23 cellular contexts compared by ENCODE assay signal in the genomic region with DNA sequence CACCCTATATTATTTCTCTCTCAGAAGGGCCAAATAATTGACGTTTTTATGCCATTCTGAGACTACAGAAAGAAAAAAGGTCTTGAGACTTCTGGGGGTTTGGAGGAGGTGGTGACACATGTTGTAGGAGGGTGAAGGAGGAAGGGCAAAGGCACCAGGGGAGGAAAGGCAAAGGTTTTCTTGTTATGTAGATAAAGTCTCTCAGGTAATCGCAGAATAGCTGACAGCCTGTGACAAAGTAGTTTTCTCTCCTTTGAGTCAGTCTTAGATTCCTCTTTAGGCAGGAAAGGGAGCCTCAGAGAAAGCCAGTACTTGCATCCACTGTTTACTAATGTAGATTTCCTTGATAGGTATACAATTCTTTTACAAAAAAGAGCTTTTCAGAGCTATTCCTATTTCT. TPM values are rescaled to one million over a fixed set of nuclear protein-coding genes. Genes with fewer than 3 reads are reported as not detected.
DNase-seq lines count a peak whose midpoint lies in the region; ATAC-seq, FAIRE-seq and TF ChIP-seq lines count a peak whose summit lies in the region.
"Had no signal": no experiment of that assay in that cellular context is flagged by ENCODE, and none has a peak within 500 bp of the region (broad histone marks: within the 10 kb centered on the region; RNA-seq: fewer than 3 reads in every experiment).

No MANE protein-coding gene starts in this region.

- H3K79me2 ChIP-seq in H1 (ENCODE audit: control insufficient read depth in 1 of 2, insufficient read depth in 2 of 2, low read length in 2 of 2): 0 out of 4 replicates have a peak, but pooled peaks cover 0 to 3% of the 10 kb centered on the region in 2 experiments

- H3K79me1 ChIP-seq in H1 (ENCODE audit: low read depth, low read length): no peaks in the 10 kb centered on the region; the same call in 1 of the 2 replicates
- H3K79me1 ChIP-seq in neuronal stem cell (ENCODE audit: low read depth, low read length): peaks cover 2% of the 10 kb centered on the region

- H3K23me2 ChIP-seq in H1 (ENCODE audit: low read depth, low read length): peaks cover 10% of the 10 kb centered on the region

- no peak overlapping the region for H3K4ac ChIP-seq in H1 (replicated peaks; ENCODE audit: insufficient read length, low read depth, low read length)
- H3K4ac ChIP-seq in neuronal stem cell (ENCODE audit: low read length): no peak overlapping the region

- peak overlapping the region; percentile 78 for H3K27ac Mint-ChIP-seq in activated CD8-positive, alpha-beta T cell treated with anti-CD3 and anti-CD28 coated beads, Interleukin-2, amount 10 ng/mL, durations not matched to agents 7 days and 5 days
- H3K27ac Mint-ChIP-seq in activated CD8-positive, alpha-beta T cell treated with anti-CD3 and anti-CD28 coated beads for 36 hours: no peak overlapping the region
- H3K27ac Mint-ChIP-seq in type B pancreatic cell: no peak overlapping the region
- H3K27ac Mint-ChIP-seq: CD8-positive, alpha-beta T cell; stimulated activated naive CD8-positive, alpha-beta T cell treated with anti-CD3 and anti-CD28 coated beads, Interleukin-15, Interleukin-2, amounts not matched to agents 100 ng/mL and 50 ng/mL, for 24 hours had no signal

- no peak overlapping the region for H3K56ac ChIP-seq in H1 (replicated peaks; ENCODE audit: insufficient read length, low read depth, low read length)

- peaks cover 7 to 14% (median 8%) of the 10 kb centered on the region in 4 experiments; a peak in 6 of 7 replicates for H3K4me1 ChIP-seq in H1 (replicated peaks in 1 of 4; ENCODE audit: control insufficient read depth in 3 of 4, insufficient read depth in 4 of 4, low read length in 3 of 4)
- H3K4me1 ChIP-seq in neuronal stem cell (ENCODE audit: control insufficient read depth in 2 of 2, insufficient read depth in 1 of 2, low read depth in 1 of 2, low read length in 2 of 2): peaks cover 4 to 6% of the 10 kb centered on the region in 2 donors

- CTCF ChIA-PET in activated CD8-positive, alpha-beta T cell treated with anti-CD3 and anti-CD28 coated beads, Interleukin-2, amount 10 ng/mL, durations not matched to agents 7 days and 5 days (lab: Charles Lee): interaction anchor here (2.7 to 3.5 kb wide), 2 partner anchors 16 to 21 kb away, joined by 19 to 46 read pairs; a partner anchor contains a TSS
- CTCF ChIA-PET in activated CD8-positive, alpha-beta T cell treated with anti-CD3 and anti-CD28 coated beads for 36 hours (lab: Charles Lee): interaction anchor here (0.8 to 1.6 kb wide), 2 partner anchors 15 to 16 kb away, joined by 3 to 7 read pairs; a partner anchor contains a TSS
- CTCF ChIA-PET in H1 (lab: Charles Lee; ENCODE audit: partially characterized antibody): interaction anchor here (0.7 to 2.4 kb wide), 4 partner anchors 18 to 92 kb away, joined by 3 to 10 read pairs (median 4); a partner anchor contains a TSS

- H3K27me3 ChIP-seq in H1 (replicated peaks in 1 of 4; ENCODE audit: control insufficient read depth in 3 of 4, extremely low read depth in 1 of 4, insufficient read depth in 3 of 4, low read length in 3 of 4) (no peaks in the 10 kb centered on the region), neuronal stem cell (ENCODE audit: control insufficient read depth in 3 of 3, insufficient read depth in 3 of 3, low read depth in 1 of 3, low read length in 3 of 3) (no peaks in the 10 kb centered on the region)

- H3K27me3 Mint-ChIP-seq in activated CD8-positive, alpha-beta T cell treated with anti-CD3 and anti-CD28 coated beads, Interleukin-2, amount 10 ng/mL, durations not matched to agents 7 days and 5 days (ENCODE audit: low read depth): no peaks in the 10 kb centered on the region
- no peaks in the 10 kb centered on the region for H3K27me3 Mint-ChIP-seq in activated CD8-positive, alpha-beta T cell treated with anti-CD3 and anti-CD28 coated beads for 36 hours
- no peaks in the 10 kb centered on the region for H3K27me3 Mint-ChIP-seq in type B pancreatic cell
- H3K27me3 Mint-ChIP-seq: stimulated activated naive CD8-positive, alpha-beta T cell treated with anti-CD3 and anti-CD28 coated beads, Interleukin-15, Interleukin-2, amounts not matched to agents 100 ng/mL and 50 ng/mL, for 24 hours had no signal

- no peak for TF ChIP-seq RAD21 in H1 (IDR thresholded peaks at IDR 0.05 in 1 of 2, conservative IDR thresholded peaks at IDR 0.05 in 1 of 2; ENCODE audit: low read depth in 2 of 2, low read length in 2 of 2)

- H3K9me3 Mint-ChIP-seq in activated CD8-positive, alpha-beta T cell treated with anti-CD3 and anti-CD28 coated beads, Interleukin-2, amount 10 ng/mL, durations not matched to agents 7 days and 5 days (ENCODE audit: insufficient read depth): no peaks in the 10 kb centered on the region
- no peaks in the 10 kb centered on the region for H3K9me3 Mint-ChIP-seq in activated CD8-positive, alpha-beta T cell treated with anti-CD3 and anti-CD28 coated beads for 36 hours
- H3K9me3 Mint-ChIP-seq in type B pancreatic cell: no peaks in the 10 kb centered on the region
- H3K9me3 Mint-ChIP-seq: immature natural killer cell; stimulated activated naive CD8-positive, alpha-beta T cell treated with anti-CD3 and anti-CD28 coated beads, Interleukin-15, Interleukin-2, amounts not matched to agents 100 ng/mL and 50 ng/mL, for 24 hours had no signal

- H3K23ac ChIP-seq in H1 (ENCODE audit: insufficient read length): no peak overlapping the region
- H3K23ac ChIP-seq in neuronal stem cell (ENCODE audit: low read depth, low read length, poor library complexity): no peak overlapping the region

- H2BK5ac ChIP-seq in H1 (ENCODE audit: low read depth, low read length) (peak overlapping the region; percentile 68; the same call in 1 of the 2 replicates), neuronal stem cell (ENCODE audit: low read length) (no peak overlapping the region)

- H3K4me3 ChIP-seq in H1 (ENCODE audit: extremely low read depth in 1 of 4, insufficient read depth in 2 of 4, low read depth in 3 of 4, low read length in 4 of 4): peak overlapping the region in 2 of 4 experiments; percentile 1 to 98; a peak in 2 of 8 replicates
- H3K4me3 ChIP-seq in neuronal stem cell (ENCODE audit: low read length in 2 of 2): no peak overlapping the region
- H3K4me3 ChIP-seq: esophagus muscularis mucosa, transverse colon had no signal

- no peak overlapping the region for H3K18ac ChIP-seq in H1 (ENCODE audit: extremely low read depth, low read length)
- H3K18ac ChIP-seq in neuronal stem cell (ENCODE audit: low read length): no peak overlapping the region

- WGBS in H1 (ENCODE audit: extremely low coverage in 1 of 2, insufficient coverage in 1 of 2, insufficient read length in 1 of 2, insufficient replicate concordance in 2 of 2, low coverage in 1 of 2, low lambda C conversion rate in 2 of 2, missing lambda C conversion rate in 1 of 2), 2 experiments: 0% methylated on average over 2 of the region's 2 CpGs; no CpG with 5 or more reads in 1 of the 2 experiments
- no CpG with 5 or more reads among the region's 2 CpGs for WGBS in neuronal stem cell (ENCODE audit: extremely low coverage in 2 of 2, insufficient read length in 2 of 2, insufficient replicate concordance in 1 of 2), 2 donors

- POLR2A ChIA-PET in activated CD8-positive, alpha-beta T cell treated with anti-CD3 and anti-CD28 coated beads, Interleukin-2, amount 10 ng/mL, durations not matched to agents 7 days and 5 days (lab: Charles Lee): interaction anchor here (1.1 to 14.3 kb wide), 7 partner anchors 20 to 1654 kb away, joined by 4 to 1137 read pairs (median 51); a partner anchor contains a TSS
- POLR2A ChIA-PET in activated CD8-positive, alpha-beta T cell treated with anti-CD3 and anti-CD28 coated beads for 36 hours (lab: Charles Lee): interaction anchor here (0.6 to 6.1 kb wide), 9 partner anchors 9 to 745 kb away, joined by 3 to 281 read pairs (median 11); a partner anchor contains a TSS
- POLR2A ChIA-PET in H1 (lab: Charles Lee; ENCODE audit: partially characterized antibody): interaction anchor here (0.7 to 40.3 kb wide), 19 partner anchors 10 to 1765 kb away, joined by 3 to 3039 read pairs (median 15); a partner anchor contains a TSS

- H3K4me2 ChIP-seq in H1 (ENCODE audit: insufficient read depth in 1 of 2, low read depth in 2 of 2, low read length in 2 of 2) (peak overlapping the region; percentile 78 to 100), neuronal stem cell (ENCODE audit: insufficient read depth, low read length, poor library complexity, severe bottlenecking) (no peak overlapping the region)

- peak; percentile 78 for FAIRE-seq in H1 (lab: Jason Lieb, UNC)
- FAIRE-seq: GM18507 had no signal

- H3K9ac ChIP-seq in H1 (replicated peaks in 1 of 4; ENCODE audit: extremely low read depth in 1 of 4, low read depth in 3 of 4, low read length in 3 of 4) (no peak overlapping the region; a peak in 1 of 7 replicates), neuronal stem cell (ENCODE audit: low read depth, low read length, poor library complexity) (no peak overlapping the region)

- no peak for DNase-seq in activated CD8-positive, alpha-beta T cell treated with anti-CD3 and anti-CD28 coated beads, Interleukin-2, amount 10 ng/mL, durations not matched to agents 7 days and 5 days
- DNase-seq in activated CD8-positive, alpha-beta T cell treated with anti-CD3 and anti-CD28 coated beads for 36 hours: no peak
- DNase-seq in NAMALWA (ENCODE audit: low spot score) (peak; percentile 36), H1 (ENCODE audit: low read depth in 1 of 2, low spot score in 2 of 2) (no peak), type B pancreatic cell (ENCODE audit: extremely low spot score, unreplicated experiment) (no peak), AG08396 (ENCODE audit: low spot score) (no peak), neuronal stem cell (ENCODE audit: low spot score) (no peak)
- DNase-seq: activated gamma-delta T cell; aorta; CD8-positive, alpha-beta T cell; effector CD4-positive, alpha-beta T cell; immature natural killer cell; NCI-H1436 treated with DMSO at 0.1 percent for 48 hours; NCI-H748 treated with DMSO at 0.1 percent for 48 hours; stimulated activated CD4-positive, alpha-beta T cell treated with anti-CD3 and anti-CD28 coated beads, Interleukin-1b, Interleukin-23, amount 100 ng/mL, for 48 hours; transverse colon had no signal

- H4K8ac ChIP-seq in H1 (ENCODE audit: extremely low read depth, insufficient read depth, low read length) (no peak overlapping the region), neuronal stem cell (ENCODE audit: low read depth, low read length) (no peak overlapping the region)

- no peak overlapping the region for H2BK20ac ChIP-seq in H1 (ENCODE audit: low read length)

- H3K36me3 Mint-ChIP-seq in activated CD8-positive, alpha-beta T cell treated with anti-CD3 and anti-CD28 coated beads, Interleukin-2, amount 10 ng/mL, durations not matched to agents 7 days and 5 days (ENCODE audit: low read depth): peaks cover 14% of the 10 kb centered on the region
- H3K36me3 Mint-ChIP-seq in activated CD8-positive, alpha-beta T cell treated with anti-CD3 and anti-CD28 coated beads for 36 hours (ENCODE audit: low read depth): peaks cover 3% of the 10 kb centered on the region
- no peaks in the 10 kb centered on the region for H3K36me3 Mint-ChIP-seq in type B pancreatic cell

- no peaks in the 10 kb centered on the region for H3K9me3 ChIP-seq in H1 (ENCODE audit: insufficient read depth in 2 of 2, low read depth in 1 of 2, low read length in 1 of 2)
- H3K9me3 ChIP-seq in neuronal stem cell (replicated peaks in 1 of 2; ENCODE audit: control insufficient read depth in 2 of 2, insufficient read depth in 1 of 2, low read depth in 1 of 2, low read length in 2 of 2): no peaks in the 10 kb centered on the region
- H3K9me3 ChIP-seq: esophagus muscularis mucosa, transverse colon had no signal

- H3K36me3 ChIP-seq in H1 (ENCODE audit: control insufficient read depth in 2 of 4, insufficient read depth in 4 of 4, low read length in 3 of 4): no peaks in the 10 kb centered on the region
- H3K36me3 ChIP-seq in neuronal stem cell (replicated peaks in 1 of 2; ENCODE audit: control insufficient read depth in 2 of 2, insufficient read depth in 2 of 2, low read length in 2 of 2): no peaks in the 10 kb centered on the region
- H3K36me3 ChIP-seq: esophagus muscularis mucosa, transverse colon had no signal

- no peak for ATAC-seq in activated CD8-positive, alpha-beta T cell treated with anti-CD3 and anti-CD28 coated beads, Interleukin-2, amount 10 ng/mL, durations not matched to agents 7 days and 5 days
- no peak for ATAC-seq in activated CD8-positive, alpha-beta T cell treated with anti-CD3 and anti-CD28 coated beads for 36 hours
- no peak for ATAC-seq in GM18907 (IDR thresholded peaks at IDR 0.05; ENCODE audit: unreplicated experiment)
- ATAC-seq: CD8-positive, alpha-beta T cell had no signal

- peaks cover 49% of the 10 kb centered on the region for H3K4me1 Mint-ChIP-seq in activated CD8-positive, alpha-beta T cell treated with anti-CD3 and anti-CD28 coated beads, Interleukin-2, amount 10 ng/mL, durations not matched to agents 7 days and 5 days (ENCODE audit: low read depth)
- H3K4me1 Mint-ChIP-seq in activated CD8-positive, alpha-beta T cell treated with anti-CD3 and anti-CD28 coated beads for 36 hours (ENCODE audit: low read depth): peaks cover 21% of the 10 kb centered on the region
- peaks cover 18% of the 10 kb centered on the region for H3K4me1 Mint-ChIP-seq in type B pancreatic cell (ENCODE audit: unreplicated experiment)

- H4K20me1 ChIP-seq in H1 (replicated peaks in 1 of 2; ENCODE audit: control insufficient read depth in 1 of 2, insufficient read depth in 2 of 2, low read length in 2 of 2): peaks cover 0 to 2% of the 10 kb centered on the region in 2 experiments

- H4K91ac ChIP-seq in H1 (replicated peaks; ENCODE audit: insufficient read length, low read length) (no peak overlapping the region), neuronal stem cell (ENCODE audit: low read depth, low read length, poor library complexity) (no peak overlapping the region)

- H2AK5ac ChIP-seq in H1 (ENCODE audit: low read depth, low read length): no peak overlapping the region
- no peak overlapping the region for H2AK5ac ChIP-seq in neuronal stem cell (ENCODE audit: low read depth, low read length)

- H3K14ac ChIP-seq in H1 (ENCODE audit: insufficient read length) (no peak overlapping the region), neuronal stem cell (ENCODE audit: low read length) (no peak overlapping the region)

- no peak overlapping the region for H2AFZ ChIP-seq in H1 (ENCODE audit: low read length)
- no peak overlapping the region for H2AFZ ChIP-seq in neuronal stem cell (ENCODE audit: low read length)

- no peak overlapping the region for H2BK120ac ChIP-seq in H1 (replicated peaks; ENCODE audit: low read depth, low read length)
- H2BK120ac ChIP-seq in neuronal stem cell (ENCODE audit: low read depth, low read length): no peak overlapping the region

- no peak for TF ChIP-seq EP300 in H1 (IDR thresholded peaks at IDR 0.05; ENCODE audit: borderline replicate concordance in 1 of 2, low read depth in 2 of 2, low read length in 2 of 2)

- H2BK12ac ChIP-seq in H1 (ENCODE audit: low read depth, low read length) (peak overlapping the region; percentile 27; the same call in 1 of the 2 replicates), neuronal stem cell (ENCODE audit: low read length) (no peak overlapping the region)

- intact Hi-C loops in activated CD8-positive, alpha-beta T cell treated with anti-CD3 and anti-CD28 coated beads for 36 hours (cut with micrococcal nuclease): no loop called here

- no peak overlapping the region for H2BK15ac ChIP-seq in H1 (ENCODE audit: low read length)
- no peak overlapping the region for H2BK15ac ChIP-seq in neuronal stem cell (ENCODE audit: low read length)

- H3K27ac ChIP-seq in H1 (ENCODE audit: low read depth, low read length): no peak overlapping the region
- H3K27ac ChIP-seq in neuronal stem cell (replicated peaks; ENCODE audit: low read length): no peak overlapping the region
- H3K27ac ChIP-seq: esophagus muscularis mucosa, transverse colon had no signal

- no peak overlapping the region for H4K5ac ChIP-seq in H1 (ENCODE audit: insufficient read length, low read depth, low read length)

- TF ChIP-seq CTCF in activated CD8-positive, alpha-beta T cell treated with anti-CD3 and anti-CD28 coated beads for 36 hours (IDR thresholded peaks at IDR 0.05): no peak
- TF ChIP-seq CTCF in H1 (IDR thresholded peaks at IDR 0.05; ENCODE audit: control extremely low read depth in 1 of 3, insufficient read depth in 1 of 3, low read depth in 1 of 3, low read length in 3 of 3) (no peak), type B pancreatic cell (conservative IDR thresholded peaks at IDR 0.05) (no peak)

- peak overlapping the region; percentile 16 for H3K4me3 Mint-ChIP-seq in activated CD8-positive, alpha-beta T cell treated with anti-CD3 and anti-CD28 coated beads, Interleukin-2, amount 10 ng/mL, durations not matched to agents 7 days and 5 days
- H3K4me3 Mint-ChIP-seq in activated CD8-positive, alpha-beta T cell treated with anti-CD3 and anti-CD28 coated beads for 36 hours: no peak overlapping the region
- H3K4me3 Mint-ChIP-seq in type B pancreatic cell: peak overlapping the region; percentile 17
- H3K4me3 Mint-ChIP-seq: CD8-positive, alpha-beta T cell had no signal

- peak in 1 of 2 experiments; percentile 59; a peak in 2 of 3 replicates for TF ChIP-seq POLR2A in H1 (IDR thresholded peaks at IDR 0.05; ENCODE audit: control extremely low read depth in 1 of 2, low read depth in 2 of 2, low read length in 2 of 2)

RNA-seq across cellular contexts. Expression of a gene that starts 23.6 kb away (rescaled TPM):
- not detected for total RNA-seq in activated CD8-positive, alpha-beta T cell treated with anti-CD3 and anti-CD28 coated beads, Interleukin-2, amount 10 ng/mL, durations not matched to agents 7 days and 5 days
- not detected for total RNA-seq in activated CD8-positive, alpha-beta T cell treated with anti-CD3 and anti-CD28 coated beads for 36 hours
- not detected in 2 replicates for total RNA-seq in H1 (2021; fragmentation: NEBNext Ultra II Directional; extraction: Animal tissue kit (Norgen Biotek cat#: 25700))
- polyA plus RNA-seq in H1 (2011; rRNA removed): not detected in 2 replicates
- polyA plus RNA-seq in H1 (2011; cell fraction: cytosol; rRNA removed): not detected
- not detected for polyA plus RNA-seq in H1 (2011; cell fraction: nucleus; rRNA removed)
- polyA plus RNA-seq in H1 (2012, experiment 1 of 2): not detected in 4 replicates
- polyA plus RNA-seq in H1 (2012, experiment 2 of 2): not detected
- not detected for polyA plus RNA-seq in H1 (2013, experiment 1 of 2)
- not detected for polyA plus RNA-seq in H1 (2013, experiment 2 of 2)
- not detected in 2 replicates for polyA minus RNA-seq in H1 (2011; rRNA and poly(A)+ RNA removed)
- polyA minus RNA-seq in H1 (2011; cell fraction: cytosol; rRNA and poly(A)+ RNA removed): not detected
- polyA minus RNA-seq in H1 (2011; cell fraction: nucleus; rRNA and poly(A)+ RNA removed): not detected
- not detected in 2 replicates for total RNA-seq in type B pancreatic cell (ENCODE audit: low replicate concordance)
- not detected for polyA plus RNA-seq in neuronal stem cell (2013, experiment 1 of 2)
- not detected for polyA plus RNA-seq in neuronal stem cell (2013, experiment 2 of 2)
- total RNA-seq: aorta; CD8-positive, alpha-beta T cell; esophagus muscularis mucosa; liver; osteocyte; T-helper 1 cell treated with Interleukin-12 subunit alpha and Interleukin-12 subunit beta and Interleukin-4 antibody, amounts not matched to agents 30 ng/mL and 1 ng/mL, for 36 hours; transverse colon had no signal
- polyA plus RNA-seq: aorta, immature natural killer cell, liver had no signal
